In the genomic region with DNA sequence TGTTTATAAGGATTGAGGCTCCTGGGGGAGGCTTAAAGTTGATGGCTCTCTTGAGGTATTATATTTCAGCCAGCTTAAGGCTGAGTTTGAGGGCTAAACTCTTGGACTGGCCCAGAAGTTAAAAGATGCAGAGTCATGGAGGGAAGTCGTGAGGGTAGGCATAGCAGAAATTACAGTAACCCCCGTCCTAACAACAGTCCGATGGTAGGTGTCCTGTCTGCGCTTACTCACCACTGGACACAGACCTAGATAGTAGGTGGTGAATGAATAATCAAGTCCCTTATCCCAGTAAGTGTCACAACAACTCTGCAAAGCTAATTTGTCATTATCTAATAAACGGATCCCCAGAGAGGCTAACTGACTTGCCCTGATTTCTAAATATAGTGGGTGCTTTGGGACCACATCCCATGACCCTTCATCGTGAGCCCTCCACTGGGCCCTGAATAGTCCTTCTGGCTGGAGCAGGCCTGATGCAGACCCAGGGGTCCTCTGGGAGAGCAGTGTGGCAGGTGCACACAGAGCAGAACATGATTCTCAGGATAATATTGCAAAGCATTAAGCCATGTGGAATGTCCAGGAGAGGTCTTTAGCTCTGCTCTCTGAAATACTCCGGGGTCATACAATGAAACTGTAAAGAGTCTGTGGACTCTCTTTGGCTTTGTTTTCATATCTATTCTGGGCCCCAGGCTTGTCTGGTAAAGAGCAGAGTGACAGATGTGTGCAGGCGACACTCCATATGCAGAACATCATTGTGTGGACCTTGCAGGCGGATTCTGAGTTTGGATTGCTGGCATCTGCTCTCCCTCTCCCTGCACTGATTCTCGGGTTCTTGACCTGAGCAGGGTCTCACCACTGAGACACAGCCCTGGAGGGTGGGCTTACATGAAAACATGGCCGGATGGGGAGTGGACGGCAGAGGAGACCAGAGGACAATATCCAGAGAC, we compare ENCODE assay signal across 14 cellular contexts.
A peak's percentile ranks its signal among the peaks of the same experiment; 100 is the strongest.
DNase-seq lines count a peak whose midpoint lies in the region; ATAC-seq and TF ChIP-seq lines count a peak whose summit lies in the region.
"Had no signal": no experiment of that assay in that cellular context is flagged by ENCODE, and none has a peak within 500 bp of the region (broad histone marks: within the 10 kb centered on the region; RNA-seq: fewer than 3 reads in every experiment).

No MANE protein-coding gene starts in this region.

- no peaks in the 10 kb centered on the region for H3K9me3 Mint-ChIP-seq in osteocyte (ENCODE audit: unreplicated experiment)
- H3K9me3 Mint-ChIP-seq: stimulated activated naive CD8-positive, alpha-beta T cell treated with anti-CD3 and anti-CD28 coated beads, Interleukin-15, Interleukin-2, amounts not matched to agents 100 ng/mL and 50 ng/mL, for 24 hours had no signal

- no peak for ATAC-seq in GM18873 (IDR thresholded peaks at IDR 0.05; ENCODE audit: low FRiP score, unreplicated experiment)
- no peak for ATAC-seq in mucosa of descending colon

- H3K4me1 Mint-ChIP-seq in osteocyte (ENCODE audit: unreplicated experiment), result peaks cover 34% of the 10 kb centered on the region

- DNase-seq in DMS 273 (lab: John Stamatoyannopoulos, UW; ENCODE audit: unreplicated experiment), result peak; percentile 71
- peak; percentile 44 for DNase-seq in NCI-H345 (lab: John Stamatoyannopoulos, UW)
- DNase-seq in dorsolateral prefrontal cortex, result peak in 1 of 10 donors; percentile 56
- DNase-seq in osteocyte (ENCODE audit: extremely low spot score, unreplicated experiment), result peak; percentile 60
- DNase-seq in NCI-H526 treated with DMSO at 0.1 percent for 48 hours (lab: John Stamatoyannopoulos, UW), result no peak
- no peak for DNase-seq in activated gamma-delta T cell treated with Interleukin-2 at 50 U/mL for 16 hours
- no peak for DNase-seq in mucosa of descending colon
- DNase-seq: Caco-2; colonic mucosa; foreskin fibroblast; NCI-H226; stimulated activated CD4-positive, alpha-beta T cell treated with anti-CD3 and anti-CD28 coated beads, Interleukin-2, amount 100 ng/mL, for 48 hours had no signal

- peak overlapping the region in 58 of 59 donors; percentile 4 to 98 (median 94) for H3K27ac ChIP-seq in dorsolateral prefrontal cortex
- H3K27ac ChIP-seq: colonic mucosa had no signal

- no peaks in the 10 kb centered on the region for H3K36me3 ChIP-seq in mucosa of descending colon (ENCODE audit: low read depth)
- H3K36me3 ChIP-seq: colonic mucosa had no signal

- H3K4me3 ChIP-seq in dorsolateral prefrontal cortex (peak overlapping the region in 1 of 59 donors; percentile 25), mucosa of descending colon (no peak overlapping the region)
- H3K4me3 ChIP-seq: colonic mucosa had no signal

- H3K4me3 Mint-ChIP-seq in osteocyte (ENCODE audit: unreplicated experiment), result no peak overlapping the region
- H3K4me3 Mint-ChIP-seq: stimulated activated naive CD8-positive, alpha-beta T cell treated with anti-CD3 and anti-CD28 coated beads, Interleukin-15, Interleukin-2, amounts not matched to agents 100 ng/mL and 50 ng/mL, for 24 hours had no signal

- no peak overlapping the region for H3K27ac Mint-ChIP-seq in osteocyte (ENCODE audit: unreplicated experiment)
- H3K27ac Mint-ChIP-seq: stimulated activated naive CD8-positive, alpha-beta T cell treated with anti-CD3 and anti-CD28 coated beads, Interleukin-15, Interleukin-2, amounts not matched to agents 100 ng/mL and 50 ng/mL, for 24 hours had no signal

- H3K27me3 Mint-ChIP-seq in osteocyte (ENCODE audit: unreplicated experiment), result no peaks in the 10 kb centered on the region
- H3K27me3 Mint-ChIP-seq: stimulated activated naive CD8-positive, alpha-beta T cell treated with anti-CD3 and anti-CD28 coated beads, Interleukin-15, Interleukin-2, amounts not matched to agents 100 ng/mL and 50 ng/mL, for 24 hours had no signal

- no peak for TF ChIP-seq CTCF in dorsolateral prefrontal cortex (IDR thresholded peaks at IDR 0.05 in 54 of 56, conservative IDR thresholded peaks at IDR 0.05 in 2 of 56; ENCODE audit: low read depth in 1 of 56, partially characterized antibody in 56 of 56)
- TF ChIP-seq CTCF in osteocyte (IDR thresholded peaks at IDR 0.05), result no peak
- no peak for TF ChIP-seq CTCF in mucosa of descending colon (IDR thresholded peaks at IDR 0.05)

- intact Hi-C loops in dorsolateral prefrontal cortex (cut with DNase I) (no loop called here), mucosa of descending colon (cut with DNase I, micrococcal nuclease) (no loop called here)

- H3K4me1 ChIP-seq in mucosa of descending colon (ENCODE audit: low read depth), result no peaks in the 10 kb centered on the region
- H3K4me1 ChIP-seq: Caco-2, colonic mucosa had no signal

- H3K9me3 ChIP-seq in mucosa of descending colon, result no peaks in the 10 kb centered on the region
- H3K9me3 ChIP-seq: Caco-2, colonic mucosa had no signal

- no peaks in the 10 kb centered on the region for H3K27me3 ChIP-seq in dorsolateral prefrontal cortex
- H3K27me3 ChIP-seq: colonic mucosa had no signal

- H3K36me3 Mint-ChIP-seq in osteocyte (ENCODE audit: unreplicated experiment), result no peaks in the 10 kb centered on the region

Comparison
In these comparisons a context has a peak if more than half of its experiments do, and no peak if none do; other contexts are left out.
1. DNase-seq: peak in DMS 273 (single experiment), NCI-H345 (single experiment) and osteocyte (single experiment); none in NCI-H526 treated with DMSO at 0.1 percent for 48 hours (single experiment), activated gamma-delta T cell treated with Interleukin-2 at 50 U/mL for 16 hours (single experiment) and mucosa of descending colon (0 of 3).